In genomic region chr4:145177906-145178538, GRCh38 we compare ENCODE assay signal across 8 cellular contexts. TPM values are rescaled to one million over a fixed set of nuclear protein-coding genes. Genes with fewer than 3 reads are reported as not detected.
DNase-seq lines count a peak whose midpoint lies in the region; ATAC-seq and TF ChIP-seq lines count a peak whose summit lies in the region.

No MANE protein-coding gene starts in this region.

- H3K27me3 ChIP-seq in Peyer's patch (no peaks in the 10 kb centered on the region), muscle layer of duodenum (ENCODE audit: low read depth, low read length) (no peaks in the 10 kb centered on the region)

- H3K27ac ChIP-seq in Peyer's patch (peak overlapping the region; percentile 95 to 99 (median 96)), muscle layer of duodenum (ENCODE audit: low read length) (peak overlapping the region; percentile 95)

- peak; percentile 15 for DNase-seq in activated CD4-positive, alpha-beta T cell treated with anti-CD3 and anti-CD28 coated beads for 36 hours
- DNase-seq in activated CD4-positive, alpha-beta T cell treated with anti-CD3 and anti-CD28 coated beads for 1 hour, result no peak
- DNase-seq in Peyer's patch (no peak), dermis blood vessel endothelial cell (peak; percentile 91)

- peak overlapping the region; percentile 67 to 95 (median 83) for H3K4me3 ChIP-seq in Peyer's patch
- peak overlapping the region; percentile 72 to 79 for H3K4me3 ChIP-seq in muscle layer of duodenum (ENCODE audit: low read depth in 1 of 2, low read length in 2 of 2)

- peaks cover 39% of the 10 kb centered on the region for H3K36me3 Mint-ChIP-seq in activated CD4-positive, alpha-beta T cell treated with anti-CD3 and anti-CD28 coated beads for 36 hours (ENCODE audit: low read depth)

- H3K4me1 Mint-ChIP-seq in activated CD4-positive, alpha-beta T cell treated with anti-CD3 and anti-CD28 coated beads for 36 hours, result peaks cover 44% of the 10 kb centered on the region

- no peaks in the 10 kb centered on the region for H3K9me3 Mint-ChIP-seq in activated CD4-positive, alpha-beta T cell treated with anti-CD3 and anti-CD28 coated beads for 36 hours (ENCODE audit: low read depth)

- H3K9me3 ChIP-seq in Peyer's patch (no peaks in the 10 kb centered on the region), muscle layer of duodenum (ENCODE audit: control insufficient read depth in 1 of 2, low read length in 2 of 2) (no peaks in the 10 kb centered on the region)

- H3K36me3 ChIP-seq in Peyer's patch (no peaks in the 10 kb centered on the region), muscle layer of duodenum (ENCODE audit: control insufficient read depth in 1 of 2, insufficient read depth in 2 of 2, low read length in 2 of 2) (peaks cover 0 to 3% of the 10 kb centered on the region in 2 donors)

- ATAC-seq in activated CD4-positive, alpha-beta T cell treated with anti-CD3 and anti-CD28 coated beads for 36 hours, result no peak
- no peak for ATAC-seq in HG02798 (IDR thresholded peaks at IDR 0.05; ENCODE audit: poor library complexity, unreplicated experiment)
- no peak for ATAC-seq in HG03175 (IDR thresholded peaks at IDR 0.05; ENCODE audit: unreplicated experiment)
- ATAC-seq in GM21381 (IDR thresholded peaks at IDR 0.05; ENCODE audit: unreplicated experiment), result no peak

- peaks cover 0 to 23% (median 3%) of the 10 kb centered on the region in 4 donors for H3K4me1 ChIP-seq in Peyer's patch
- H3K4me1 ChIP-seq in muscle layer of duodenum (ENCODE audit: control insufficient read depth in 1 of 2, insufficient read depth in 2 of 2, low read length in 2 of 2), result peaks cover 15 to 18% of the 10 kb centered on the region in 2 donors

- no peak for TF ChIP-seq POLR2A in Peyer's patch (IDR thresholded peaks at IDR 0.05)

- peak overlapping the region; percentile 91 for H3K4me3 Mint-ChIP-seq in activated CD4-positive, alpha-beta T cell treated with anti-CD3 and anti-CD28 coated beads for 36 hours

- peak overlapping the region; percentile 97 for H3K27ac Mint-ChIP-seq in activated CD4-positive, alpha-beta T cell treated with anti-CD3 and anti-CD28 coated beads for 36 hours

- POLR2A ChIA-PET in activated CD4-positive, alpha-beta T cell treated with anti-CD3 and anti-CD28 coated beads for 36 hours (lab: Charles Lee), result interaction anchor here (0.6 to 1.3 kb wide), 4 partner anchors 13 to 80 kb away, joined by 3 to 4 read pairs (median 3); partner anchors contain the start of genes ABCE1 and ANAPC10

- intact Hi-C loops in activated CD4-positive, alpha-beta T cell treated with anti-CD3 and anti-CD28 coated beads for 36 hours (cut with DNase I, micrococcal nuclease), result loop anchor here (2.0 to 10.0 kb wide), 6 partner anchors 47 to 1993 kb away; partner anchors contain the start of genes LSM6 (in 1 of the 2) and USP38 (in 1 of the 2)

- TF ChIP-seq CTCF in Peyer's patch (IDR thresholded peaks at IDR 0.05), result no peak

- no peaks in the 10 kb centered on the region for H3K27me3 Mint-ChIP-seq in activated CD4-positive, alpha-beta T cell treated with anti-CD3 and anti-CD28 coated beads for 36 hours

- CTCF ChIA-PET in activated CD4-positive, alpha-beta T cell treated with anti-CD3 and anti-CD28 coated beads for 36 hours (lab: Charles Lee), result interaction anchor here (0.6 to 1.3 kb wide), 7 partner anchors 8 to 441 kb away, joined by 3 to 10 read pairs (median 3); partner anchors contain the start of gene MMAA

RNA-seq across cellular contexts. Expression of gene OTUD4, which starts 2.4 kb away (rescaled TPM):
- total RNA-seq in activated CD4-positive, alpha-beta T cell treated with anti-CD3 and anti-CD28 coated beads for 36 hours, result 10 to 100 TPM; 52.6 to 57.1 TPM
- total RNA-seq in Peyer's patch, result 10 to 100 TPM; 19.1 to 68.5 (median 47.0) TPM
- 29.5 and 35.9 TPM in 2 replicates for total RNA-seq in dermis blood vessel endothelial cell

Comparison
In these comparisons a context has a peak if more than half of its experiments do, and no peak if none do; other contexts are left out.
1. DNase-seq: peak in activated CD4-positive, alpha-beta T cell treated with anti-CD3 and anti-CD28 coated beads for 36 hours (single experiment) and dermis blood vessel endothelial cell (single experiment); none in activated CD4-positive, alpha-beta T cell treated with anti-CD3 and anti-CD28 coated beads for 1 hour (single experiment) and Peyer's patch (0 of 3).